41 cellular contexts compared by ENCODE assay signal in the genomic region with DNA sequence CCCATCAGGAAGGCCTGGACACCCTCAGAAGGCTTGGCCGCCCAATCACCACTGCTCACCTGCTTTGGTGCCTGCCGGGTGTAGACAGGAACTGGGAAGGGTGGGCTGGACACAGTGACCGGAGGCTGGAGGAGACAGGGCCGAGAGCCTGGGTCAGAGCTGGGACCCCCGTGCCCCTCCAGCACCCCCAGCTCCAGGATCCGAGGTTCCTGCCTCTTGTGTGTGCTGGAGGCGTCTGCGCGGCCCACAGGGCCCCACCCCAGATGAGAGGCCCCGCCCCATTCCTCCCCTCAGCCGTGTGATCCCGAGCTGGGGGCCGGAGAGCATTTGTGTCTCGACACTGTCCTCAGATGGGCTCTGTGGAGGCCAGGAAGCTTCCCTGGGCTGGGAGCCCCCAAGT. TPM values are rescaled to one million over a fixed set of nuclear protein-coding genes. Genes with fewer than 3 reads are reported as not detected.
"Had no signal": no experiment of that assay in that cellular context is flagged by ENCODE, and none has a peak within 500 bp of the region (broad histone marks: within the 10 kb centered on the region; RNA-seq: fewer than 3 reads in every experiment).

No MANE protein-coding gene starts in this region.

- FAIRE-seq: astrocyte, bronchial epithelial cell, colon had no signal

- H3K9me3 Mint-ChIP-seq: activated CD4-positive, alpha-beta memory T cell treated with anti-CD3 and anti-CD28 coated beads for 36 hours; activated CD4-positive, alpha-beta T cell treated with anti-CD3 and anti-CD28 coated beads, Interleukin-2, amount 10 ng/mL, durations not matched to agents 24 days and 14 days; activated T-helper 1 cell treated with anti-CD3 and anti-CD28 coated beads, Interleukin-12 subunit alpha, Interleukin-12 subunit beta, Interleukin-2, Interleukin-4 antibody, amounts not matched to agents 30 ng/mL and 10 ng/mL and 1 ng/mL, durations not matched to agents 14 hours and 24 hours and 36 hours; activated T-helper 2 cell treated with anti-CD3 and anti-CD28 coated beads, Interferon-gamma antibody, Interleukin-2, Interleukin-4, amounts not matched to agents 10 μg/mL and 5 μg/mL and 100 μg/mL, durations not matched to agents 14 hours and 24 hours and 36 hours; central memory CD8-positive, alpha-beta T cell; endodermal cell; T-helper 2 cell treated with Interferon-gamma antibody and Interleukin-4, amounts not matched to agents 5 μg/mL and 100 μg/mL, for 36 hours had no signal

- H3K27ac ChIP-seq: brain microvascular endothelial cell, esophagus muscularis mucosa, foreskin keratinocyte, gastrocnemius medialis, heart right ventricle, hepatocyte, WERI-Rb-1 had no signal

- ATAC-seq: activated CD4-positive, alpha-beta T cell treated with anti-CD3 and anti-CD28 coated beads for 36 hours; activated CD8-positive, alpha-beta memory T cell treated with anti-CD3 and anti-CD28 coated beads, Interleukin-2, amount 10 ng/mL, durations not matched to agents 7 days and 5 days; activated CD8-positive, alpha-beta T cell treated with anti-CD3 and anti-CD28 coated beads, Interleukin-2, amount 10 ng/mL, durations not matched to agents 7 days and 5 days; foreskin keratinocyte; gastrocnemius medialis; heart right ventricle; T-helper 17 cell had no signal

- H3K36me3 Mint-ChIP-seq: activated naive CD8-positive, alpha-beta T cell had no signal

- H3K27me3 ChIP-seq: brain microvascular endothelial cell, esophagus muscularis mucosa, foreskin keratinocyte, gastrocnemius medialis, heart right ventricle, hepatocyte had no signal

- H2AFZ ChIP-seq: hepatocyte had no signal

- H3K9me3 ChIP-seq: esophagus muscularis mucosa, gastrocnemius medialis, heart right ventricle had no signal

- H3K27ac Mint-ChIP-seq: activated CD4-positive, alpha-beta memory T cell treated with anti-CD3 and anti-CD28 coated beads for 36 hours; activated CD4-positive, alpha-beta T cell treated with anti-CD3 and anti-CD28 coated beads for 36 hours; activated CD4-positive, alpha-beta T cell treated with anti-CD3 and anti-CD28 coated beads, Interleukin-2, amount 10 ng/mL, durations not matched to agents 24 days and 14 days; activated CD8-positive, alpha-beta memory T cell treated with anti-CD3 and anti-CD28 coated beads, Interleukin-2, amount 10 ng/mL, durations not matched to agents 7 days and 5 days; activated CD8-positive, alpha-beta T cell treated with anti-CD3 and anti-CD28 coated beads, Interleukin-2, amount 10 ng/mL, durations not matched to agents 7 days and 5 days; activated naive CD8-positive, alpha-beta T cell; activated T-helper 1 cell treated with anti-CD3 and anti-CD28 coated beads, Interleukin-12 subunit alpha, Interleukin-12 subunit beta, Interleukin-2, Interleukin-4 antibody, amounts not matched to agents 30 ng/mL and 10 ng/mL and 1 ng/mL, durations not matched to agents 14 hours and 24 hours and 36 hours; activated T-helper 2 cell treated with anti-CD3 and anti-CD28 coated beads, Interferon-gamma antibody, Interleukin-2, Interleukin-4, amounts not matched to agents 10 μg/mL and 5 μg/mL and 100 μg/mL, durations not matched to agents 14 hours and 24 hours and 36 hours; endodermal cell; T-helper 2 cell treated with Interferon-gamma antibody and Interleukin-4, amounts not matched to agents 5 μg/mL and 100 μg/mL, for 36 hours had no signal

- H3K79me2 ChIP-seq: hepatocyte had no signal

- H3K4me3 Mint-ChIP-seq: activated CD4-positive, alpha-beta memory T cell treated with anti-CD3 and anti-CD28 coated beads for 36 hours; activated CD4-positive, alpha-beta T cell treated with anti-CD3 and anti-CD28 coated beads for 36 hours; activated CD4-positive, alpha-beta T cell treated with anti-CD3 and anti-CD28 coated beads, Interleukin-2, amount 10 ng/mL, durations not matched to agents 24 days and 14 days; activated CD8-positive, alpha-beta memory T cell treated with anti-CD3 and anti-CD28 coated beads, Interleukin-2, amount 10 ng/mL, durations not matched to agents 7 days and 5 days; activated CD8-positive, alpha-beta T cell treated with anti-CD3 and anti-CD28 coated beads, Interleukin-2, amount 10 ng/mL, durations not matched to agents 7 days and 5 days; activated naive CD8-positive, alpha-beta T cell; activated T-helper 1 cell treated with anti-CD3 and anti-CD28 coated beads, Interleukin-12 subunit alpha, Interleukin-12 subunit beta, Interleukin-2, Interleukin-4 antibody, amounts not matched to agents 30 ng/mL and 10 ng/mL and 1 ng/mL, durations not matched to agents 14 hours and 24 hours and 36 hours; central memory CD8-positive, alpha-beta T cell; endodermal cell; T-helper 17 cell; T-helper 2 cell treated with Interferon-gamma antibody and Interleukin-4, amounts not matched to agents 5 μg/mL and 100 μg/mL, for 36 hours had no signal

- H3K4me3 ChIP-seq: esophagus muscularis mucosa, gastrocnemius medialis, heart right ventricle, hepatocyte had no signal

- H3K36me3 ChIP-seq: brain microvascular endothelial cell, gastrocnemius medialis, WERI-Rb-1 had no signal

- H3K4me1 Mint-ChIP-seq: endodermal cell had no signal

- H3K4me2 ChIP-seq: hepatocyte had no signal

- H3K27me3 Mint-ChIP-seq: activated CD4-positive, alpha-beta memory T cell treated with anti-CD3 and anti-CD28 coated beads for 36 hours; activated CD4-positive, alpha-beta T cell treated with anti-CD3 and anti-CD28 coated beads for 36 hours; activated CD4-positive, alpha-beta T cell treated with anti-CD3 and anti-CD28 coated beads, Interleukin-2, amount 10 ng/mL, durations not matched to agents 24 days and 14 days; activated CD8-positive, alpha-beta memory T cell treated with anti-CD3 and anti-CD28 coated beads, Interleukin-2, amount 10 ng/mL, durations not matched to agents 7 days and 5 days; activated naive CD8-positive, alpha-beta T cell; central memory CD8-positive, alpha-beta T cell; T-helper 17 cell had no signal

- DNase-seq: activated CD4-positive, alpha-beta memory T cell treated with anti-CD3 and anti-CD28 coated beads for 36 hours; activated CD4-positive, alpha-beta T cell treated with anti-CD3 and anti-CD28 coated beads for 36 hours; activated CD4-positive, alpha-beta T cell treated with anti-CD3 and anti-CD28 coated beads, Interleukin-2, amount 10 ng/mL, durations not matched to agents 24 days and 14 days; activated CD4-positive, CD25-positive, alpha-beta regulatory T cell; activated CD4-positive, CD25-positive, alpha-beta regulatory T cell treated with anti-CD3 and anti-CD28 coated beads, Interleukin-2, amount 50 U/mL, for 72 hours; activated CD8-positive, alpha-beta memory T cell treated with anti-CD3 and anti-CD28 coated beads, Interleukin-2, amount 10 ng/mL, durations not matched to agents 7 days and 5 days; activated CD8-positive, alpha-beta memory T cell treated with anti-CD3 and anti-CD28 coated beads, Interleukin-2, amount 50 U/mL, for 4 hours; activated CD8-positive, alpha-beta T cell treated with anti-CD3 and anti-CD28 coated beads, Interleukin-2, amount 10 ng/mL, durations not matched to agents 7 days and 5 days; activated effector memory CD4-positive, alpha-beta T cell treated with anti-CD3 and anti-CD28 coated beads, Interleukin-2, amount 50 U/mL, for 16 hours; activated naive CD4-positive, alpha-beta T cell treated with anti-CD3 and anti-CD28 coated beads, Interleukin-2, amount 50 U/mL, for 16 hours; activated T-cell treated with anti-CD3 and anti-CD28 coated beads, Interleukin-2, amount 50 U/mL, for 1 hour; activated T-cell treated with anti-CD3 and anti-CD28 coated beads, Interleukin-2, amount 50 U/mL, for 48 hours; amniotic stem cell; anterior cingulate cortex; brain microvascular endothelial cell; cortex of kidney; dermis blood vessel endothelial cell; effector CD4-positive, alpha-beta T cell; endodermal cell; erythroblast; foreskin keratinocyte; gastrocnemius medialis; heart right ventricle; T-helper 1 cell; T-helper 17 cell; T1000; WERI-Rb-1 had no signal

RNA-seq across cellular contexts. Expression of gene VENTX, which starts 29.6 kb away (rescaled TPM):
- total RNA-seq: activated CD4-positive, alpha-beta T cell treated with anti-CD3 and anti-CD28 coated beads for 36 hours; activated CD4-positive, alpha-beta T cell treated with anti-CD3 and anti-CD28 coated beads, Interleukin-2, amount 10 ng/mL, durations not matched to agents 24 days and 14 days; activated CD8-positive, alpha-beta memory T cell treated with anti-CD3 and anti-CD28 coated beads for 36 hours; activated CD8-positive, alpha-beta T cell treated with anti-CD3 and anti-CD28 coated beads, Interleukin-2, amount 10 ng/mL, durations not matched to agents 7 days and 5 days; activated T-helper 1 cell treated with anti-CD3 and anti-CD28 coated beads, Interleukin-12 subunit alpha, Interleukin-12 subunit beta, Interleukin-2, Interleukin-4 antibody, amounts not matched to agents 30 ng/mL and 10 ng/mL and 1 ng/mL, durations not matched to agents 14 hours and 24 hours and 36 hours; activated T-helper 2 cell treated with anti-CD3 and anti-CD28 coated beads, Interferon-gamma antibody, Interleukin-2, Interleukin-4, amounts not matched to agents 10 μg/mL and 5 μg/mL and 100 μg/mL, durations not matched to agents 14 hours and 24 hours and 36 hours; bronchial epithelial cell; chondrocyte; dermis blood vessel endothelial cell; foreskin keratinocyte; hepatocyte had no signal
- polyA plus RNA-seq: foreskin keratinocyte, hepatocyte had no signal

RNA-seq across cellular contexts. Expression of gene UTF1, which starts 37.3 kb away (rescaled TPM):
- total RNA-seq: activated CD4-positive, alpha-beta memory T cell treated with anti-CD3 and anti-CD28 coated beads for 36 hours; activated CD4-positive, alpha-beta T cell treated with anti-CD3 and anti-CD28 coated beads for 36 hours; activated CD8-positive, alpha-beta memory T cell treated with anti-CD3 and anti-CD28 coated beads for 36 hours; activated CD8-positive, alpha-beta memory T cell treated with anti-CD3 and anti-CD28 coated beads, Interleukin-2, amount 10 ng/mL, durations not matched to agents 7 days and 5 days; activated CD8-positive, alpha-beta T cell treated with anti-CD3 and anti-CD28 coated beads, Interleukin-2, amount 10 ng/mL, durations not matched to agents 7 days and 5 days; activated T-helper 1 cell treated with anti-CD3 and anti-CD28 coated beads, Interleukin-12 subunit alpha, Interleukin-12 subunit beta, Interleukin-2, Interleukin-4 antibody, amounts not matched to agents 30 ng/mL and 10 ng/mL and 1 ng/mL, durations not matched to agents 14 hours and 24 hours and 36 hours; bronchial epithelial cell; cardiac septum; chondrocyte; dermis blood vessel endothelial cell; esophagus muscularis mucosa; foreskin keratinocyte; gastrocnemius medialis; heart right ventricle; hepatocyte; T-helper 17 cell had no signal
- polyA plus RNA-seq: adipose tissue, foreskin keratinocyte, heart right ventricle, hepatocyte had no signal
